Comparison of ENCODE assay signal across 9 cellular contexts in genomic region chr19:29260477-29261317, GRCh38. TPM values are rescaled to one million over a fixed set of nuclear protein-coding genes. Genes with fewer than 3 reads are reported as not detected.
DNase-seq lines count a peak whose midpoint lies in the region; ATAC-seq and TF ChIP-seq lines count a peak whose summit lies in the region.
"Had no signal": no experiment of that assay in that cellular context is flagged by ENCODE, and none has a peak within 500 bp of the region (broad histone marks: within the 10 kb centered on the region; RNA-seq: fewer than 3 reads in every experiment).

No MANE protein-coding gene starts in this region.

- H3K4me3 ChIP-seq in kidney epithelial cell (ENCODE audit: low read depth, low read length), result no peak overlapping the region
- H3K4me3 ChIP-seq: skin epidermis had no signal

- ATAC-seq in HG03571 (IDR thresholded peaks at IDR 0.05; ENCODE audit: unreplicated experiment) (no peak), HG03460 (IDR thresholded peaks at IDR 0.05; ENCODE audit: unreplicated experiment) (no peak), GM18502 (IDR thresholded peaks at IDR 0.05; ENCODE audit: poor library complexity, unreplicated experiment) (no peak)

- DNase-seq in activated T-cell treated with anti-CD3 and anti-CD28 coated beads for 48 hours (ENCODE audit: low read depth) (peak; percentile 29), M059J (ENCODE audit: low read depth) (peak; percentile 35), kidney epithelial cell (ENCODE audit: low read depth) (no peak)
- DNase-seq in activated T-cell treated with anti-CD3 and anti-CD28 coated beads, Interleukin-2, amount 50 U/mL, for 1 hour, result no peak
- peak; percentile 36 to 58 for DNase-seq in activated CD4-positive, alpha-beta T cell treated with anti-CD3 and anti-CD28 coated beads, Interleukin-2, amount 50 U/mL, for 48 hours

- H3K36me3 ChIP-seq in kidney epithelial cell (ENCODE audit: control insufficient read depth, insufficient read depth, low read length), result no peaks in the 10 kb centered on the region

- no peaks in the 10 kb centered on the region for H3K27me3 ChIP-seq in kidney epithelial cell (ENCODE audit: control insufficient read depth, insufficient read depth, low read length)

- peak; percentile 41 for TF ChIP-seq CTCF in kidney epithelial cell (IDR thresholded peaks at IDR 0.05; ENCODE audit: insufficient read depth, low read length, poor library complexity, severe bottlenecking)

RNA-seq across cellular contexts. Expression of gene UQCRFS1, which starts 47.7 kb away (rescaled TPM):
- total RNA-seq in M059J (2014; rRNA removed; shearing (Covaris generic)), result 51.5 and 63.2 TPM in 2 replicates
- total RNA-seq in kidney epithelial cell, result 29.9 and 32.4 TPM in 2 replicates

Comparison
In these comparisons a context has a peak if more than half of its experiments do, and no peak if none do; other contexts are left out.
1. DNase-seq: peak in activated T-cell treated with anti-CD3 and anti-CD28 coated beads for 48 hours (single experiment), M059J (single experiment) and activated CD4-positive, alpha-beta T cell treated with anti-CD3 and anti-CD28 coated beads, Interleukin-2, amount 50 U/mL, for 48 hours (2 of 2); none in activated T-cell treated with anti-CD3 and anti-CD28 coated beads, Interleukin-2, amount 50 U/mL, for 1 hour (single experiment) and kidney epithelial cell (single experiment).